In genomic region chr1:23369335-23370013, GRCh38 we compare ENCODE assay signal across 8 cellular contexts. TPM values are rescaled to one million over a fixed set of nuclear protein-coding genes. Genes with fewer than 3 reads are reported as not detected.
DNase-seq lines count a peak whose midpoint lies in the region; ATAC-seq, FAIRE-seq and TF ChIP-seq lines count a peak whose summit lies in the region.

ZNF436 (minus strand) TSS chr1:23369836; CDS start chr1:23368005, 1,831 bp downstream.

- peak within 1 kb of the TSS; percentile 76 for H2BK12ac ChIP-seq in trophoblast cell (ENCODE audit: low read length)

- H2AFZ ChIP-seq in DND-41 (ENCODE audit: low read depth, low read length) (peak within 1 kb of the TSS; percentile 100), SK-N-SH (ENCODE audit: low read depth) (peak within 1 kb of the TSS; percentile 98), astrocyte (ENCODE audit: low read depth, low read length) (peak within 1 kb of the TSS; percentile 92), trophoblast cell (ENCODE audit: insufficient read depth, low read length, poor library complexity) (peak within 1 kb of the TSS; percentile 92)

- peak within 1 kb of the TSS; percentile 94 for H3K14ac ChIP-seq in trophoblast cell (ENCODE audit: low read length)

- CTCF ChIA-PET in SK-N-SH (lab: Yijun Ruan, JAX), result interaction anchor here (0.7 to 5.9 kb wide), 2 partner anchors 35 to 127 kb away, joined by 3 to 61 read pairs; no protein-coding TSS in a partner anchor

- peak within 1 kb of the TSS; percentile 98 for H3K27ac Mint-ChIP-seq in astrocyte (ENCODE audit: unreplicated experiment)

- H3K4me3 Mint-ChIP-seq in astrocyte (ENCODE audit: unreplicated experiment), result peak within 1 kb of the TSS; percentile 97

- H3K79me2 ChIP-seq in DND-41 (ENCODE audit: insufficient read depth, low read length) (peaks cover 30% of the 10 kb centered on the region), SK-N-SH (ENCODE audit: insufficient read depth) (peaks cover 58% of the 10 kb centered on the region), astrocyte (ENCODE audit: insufficient read depth, low read length) (peaks cover 56% of the 10 kb centered on the region), trophoblast cell (ENCODE audit: control insufficient read depth, insufficient read depth, low read length, poor library complexity) (peaks cover 15% of the 10 kb centered on the region)

- H2AK5ac ChIP-seq in trophoblast cell (ENCODE audit: low read length), result peak within 1 kb of the TSS; percentile 4

- H3K9me3 Mint-ChIP-seq in astrocyte (ENCODE audit: unreplicated experiment), result peaks cover 22% of the 10 kb centered on the region

- peaks cover 40% of the 10 kb centered on the region for H3K4me1 Mint-ChIP-seq in astrocyte (ENCODE audit: low read depth, unreplicated experiment)

- H3K36me3 Mint-ChIP-seq in astrocyte (ENCODE audit: low read depth, unreplicated experiment), result peaks cover 29% of the 10 kb centered on the region

- peak within 1 kb of the TSS; percentile 85 to 94 for H3K4me3 ChIP-seq in DND-41 (ENCODE audit: low read depth in 1 of 2, low read length in 2 of 2)
- H3K4me3 ChIP-seq in SK-N-SH (ENCODE audit: low read depth in 2 of 2, low read length in 1 of 2), result peak within 1 kb of the TSS; percentile 94 to 97
- H3K4me3 ChIP-seq in astrocyte (ENCODE audit: insufficient read depth, low read depth, low read length), result peak within 1 kb of the TSS; percentile 99
- H3K4me3 ChIP-seq in trophoblast cell (ENCODE audit: low read depth, low read length), result peak within 1 kb of the TSS; percentile 88

- H3K36me3 ChIP-seq in DND-41 (ENCODE audit: insufficient read depth, low read length), result peaks cover 14% of the 10 kb centered on the region
- H3K36me3 ChIP-seq in SK-N-SH (replicated peaks in 1 of 2; ENCODE audit: control insufficient read depth in 1 of 2, insufficient read depth in 2 of 2, low read length in 1 of 2), result peaks cover 18 to 19% of the 10 kb centered on the region in 2 experiments
- H3K36me3 ChIP-seq in astrocyte (ENCODE audit: insufficient read depth, low read length), result peaks cover 16% of the 10 kb centered on the region
- peaks cover 2 to 6% of the 10 kb centered on the region in 2 experiments for H3K36me3 ChIP-seq in trophoblast cell (ENCODE audit: control insufficient read depth in 1 of 2, insufficient read depth in 2 of 2, low read length in 2 of 2)

- intact Hi-C loops in left ventricle myocardium superior (cut with micrococcal nuclease), result no loop called here

- TF ChIP-seq CTCF in DND-41 (IDR thresholded peaks at IDR 0.05; ENCODE audit: borderline replicate concordance, extremely low read depth, low read length, poor library complexity, severe bottlenecking) (no peak), SK-N-SH (IDR thresholded peaks at IDR 0.05) (no peak), astrocyte (IDR thresholded peaks at IDR 0.05; ENCODE audit: insufficient read depth, low read depth, low read length) (no peak)

- H3K9me3 ChIP-seq in DND-41 (ENCODE audit: insufficient read depth, low read length, severe bottlenecking) (peaks cover 4% of the 10 kb centered on the region), SK-N-SH (peaks cover 4% of the 10 kb centered on the region; the same call in 1 of the 2 replicates), astrocyte (ENCODE audit: insufficient read depth, low read depth, low read length) (peaks cover 6% of the 10 kb centered on the region), trophoblast cell (ENCODE audit: insufficient read depth, low read depth, low read length) (no peaks in the 10 kb centered on the region)

- H3K4ac ChIP-seq in trophoblast cell (ENCODE audit: low read depth, low read length), result peak within 1 kb of the TSS; percentile 80

- H2BK5ac ChIP-seq in trophoblast cell (ENCODE audit: low read depth, low read length, poor library complexity), result peak within 1 kb of the TSS; percentile 97

- 0 out of 2 replicates have a peak, but pooled peaks have one; percentile 2 for TF ChIP-seq RAD21 in SK-N-SH (IDR thresholded peaks at IDR 0.05; ENCODE audit: low read length)

- H3K27me3 ChIP-seq in DND-41 (ENCODE audit: insufficient read depth, low read length, poor library complexity), result no peaks in the 10 kb centered on the region
- H3K27me3 ChIP-seq in SK-N-SH (ENCODE audit: insufficient read depth), result no peaks in the 10 kb centered on the region
- no peaks in the 10 kb centered on the region for H3K27me3 ChIP-seq in astrocyte (ENCODE audit: insufficient read depth, low read length)
- H3K27me3 ChIP-seq in trophoblast cell (ENCODE audit: insufficient read depth, low read length), result no peaks in the 10 kb centered on the region

- H2BK120ac ChIP-seq in trophoblast cell (ENCODE audit: insufficient read depth, low read length, poor library complexity), result peak within 1 kb of the TSS; percentile 90

- peak within 1 kb of the TSS; percentile 95 for H3K18ac ChIP-seq in trophoblast cell (ENCODE audit: low read length)

- ATAC-seq in DND-41 (ENCODE audit: insufficient read depth, low read depth) (no peak), left ventricle myocardium superior (peak; percentile 55), HG02870 (IDR thresholded peaks at IDR 0.05; ENCODE audit: unreplicated experiment) (no peak), HG03565 (IDR thresholded peaks at IDR 0.05; ENCODE audit: unreplicated experiment) (no peak)

- peak within 1 kb of the TSS; percentile 98 for H4K91ac ChIP-seq in trophoblast cell (ENCODE audit: low read depth, low read length)

- H3K4me1 ChIP-seq in DND-41 (ENCODE audit: insufficient read depth, low read length), result peaks cover 35% of the 10 kb centered on the region
- H3K4me1 ChIP-seq in SK-N-SH (ENCODE audit: control insufficient read depth in 1 of 2, insufficient read depth in 2 of 2, low read depth in 1 of 2, low read length in 1 of 2), result peaks cover 15 to 30% of the 10 kb centered on the region in 2 experiments
- H3K4me1 ChIP-seq in astrocyte (ENCODE audit: insufficient read depth, low read length), result peaks cover 28% of the 10 kb centered on the region
- peaks cover 11 to 22% of the 10 kb centered on the region in 2 experiments for H3K4me1 ChIP-seq in trophoblast cell (ENCODE audit: control insufficient read depth in 1 of 2, insufficient read depth in 2 of 2, low read length in 2 of 2)

- H3K79me1 ChIP-seq in trophoblast cell (ENCODE audit: low read length), result peaks cover 30% of the 10 kb centered on the region

- peak within 1 kb of the TSS; percentile 94 for H4K8ac ChIP-seq in trophoblast cell (ENCODE audit: low read depth, low read length)

- POLR2A ChIA-PET in SK-N-SH (lab: Yijun Ruan, JAX), result interaction anchor here (1.1 to 1.2 kb wide), 2 partner anchors 25 to 34 kb away, joined by 4 to 6 read pairs; partner anchors contain the start of gene HNRNPR

- H4K20me1 ChIP-seq in DND-41 (ENCODE audit: insufficient read depth, low read length), result no peaks in the 10 kb centered on the region
- H4K20me1 ChIP-seq in SK-N-SH (ENCODE audit: insufficient read depth), result no peaks in the 10 kb centered on the region
- no peaks in the 10 kb centered on the region for H4K20me1 ChIP-seq in astrocyte (ENCODE audit: insufficient read depth, low read length)

- DNase-seq in DND-41, result peak; percentile 77
- DNase-seq in NAMALWA (ENCODE audit: low spot score), result peak; percentile 52
- peak; percentile 72 for DNase-seq in SK-N-SH
- peak; percentile 85 for DNase-seq in astrocyte (ENCODE audit: low read depth)
- DNase-seq in left ventricle myocardium superior, result peak; percentile 90
- DNase-seq in trophoblast cell, result peak; percentile 33 to 61

- no peaks in the 10 kb centered on the region for H3K27me3 Mint-ChIP-seq in astrocyte (ENCODE audit: low read depth, unreplicated experiment)

- H3K9ac ChIP-seq in DND-41 (ENCODE audit: low read depth, low read length), result peak within 1 kb of the TSS; percentile 93
- peak within 1 kb of the TSS; percentile 94 for H3K9ac ChIP-seq in SK-N-SH
- peak within 1 kb of the TSS; percentile 99 for H3K9ac ChIP-seq in astrocyte (ENCODE audit: low read length)
- H3K9ac ChIP-seq in trophoblast cell (ENCODE audit: low read length), result peak within 1 kb of the TSS; percentile 96

- no peak for FAIRE-seq in astrocyte (lab: Jason Lieb, UNC)

- H3K4me2 ChIP-seq in DND-41 (ENCODE audit: insufficient read depth, low read length) (peak within 1 kb of the TSS; percentile 97), SK-N-SH (peak within 1 kb of the TSS; percentile 98), astrocyte (ENCODE audit: low read length) (peak within 1 kb of the TSS; percentile 100), trophoblast cell (ENCODE audit: low read length) (peak within 1 kb of the TSS; percentile 71)

- H3K27ac ChIP-seq in DND-41 (ENCODE audit: low read length) (peak within 1 kb of the TSS; percentile 99), SK-N-SH (ENCODE audit: low read depth in 2 of 2, low read length in 1 of 2) (peak within 1 kb of the TSS; percentile 92 to 99), astrocyte (ENCODE audit: low read depth, low read length) (peak within 1 kb of the TSS; percentile 99), trophoblast cell (ENCODE audit: low read depth, low read length) (peak within 1 kb of the TSS; percentile 93)

- WGBS in SK-N-SH (ENCODE audit: low lambda C conversion rate), result 2% methylated on average over 25 of the region's 29 CpGs
- WGBS in trophoblast cell (ENCODE audit: extremely low coverage, insufficient coverage, insufficient read length), result no CpG with 5 or more reads among the region's 29 CpGs

- peaks cover 15% of the 10 kb centered on the region for H3F3A ChIP-seq in SK-N-SH (replicated peaks; ENCODE audit: insufficient read depth)

- TF ChIP-seq EP300 in SK-N-SH (IDR thresholded peaks at IDR 0.05; ENCODE audit: borderline replicate concordance in 1 of 2, low read depth in 1 of 2, low read length in 1 of 2), result peak in 1 of 2 experiments; percentile 67; a peak in 2 of 4 replicates

- H3K23ac ChIP-seq in trophoblast cell (ENCODE audit: low read length), result no peak within 1 kb of the TSS

- H3K9me2 ChIP-seq in SK-N-SH, result no peaks in the 10 kb centered on the region

- peak within 1 kb of the TSS; percentile 90 for H4K12ac ChIP-seq in trophoblast cell (ENCODE audit: low read depth, low read length)

TF ChIP-seq in SK-N-SH, 30 proteins besides CTCF, POLR2A, EP300 and RAD21 (continues in another document):
- no peak for TF ChIP-seq SIN3A (IDR thresholded peaks at IDR 0.05; ENCODE audit: borderline replicate concordance, low read depth, low read length)
- TF ChIP-seq CHD2 (IDR thresholded peaks at IDR 0.05; ENCODE audit: low read length, partially characterized antibody), result no peak
- TF ChIP-seq NFIC (IDR thresholded peaks at IDR 0.05; ENCODE audit: borderline replicate concordance), result peak; percentile 80
- TF ChIP-seq SMC3 (IDR thresholded peaks at IDR 0.05; ENCODE audit: low read depth, low read length), result 0 out of 2 replicates have a peak, but pooled peaks have one; percentile 11
- TF ChIP-seq, protein P1, sequence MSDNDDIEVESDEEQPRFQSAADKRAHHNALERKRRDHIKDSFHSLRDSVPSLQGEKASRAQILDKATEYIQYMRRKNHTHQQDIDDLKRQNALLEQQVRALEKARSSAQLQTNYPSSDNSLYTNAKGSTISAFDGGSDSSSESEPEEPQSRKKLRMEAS (IDR thresholded peaks at IDR 0.05; ENCODE audit: low read depth), result no peak

RNA-seq across cellular contexts. Expression of gene ZNF436, which starts in this region (rescaled TPM):
- 5.0 and 6.4 TPM in 2 replicates for polyA plus RNA-seq in SK-N-SH (2012; rRNA removed)
- 6.5 and 7.1 TPM in 2 replicates for polyA plus RNA-seq in SK-N-SH (2012; cell fraction: cytosol; rRNA removed)
- polyA plus RNA-seq in SK-N-SH (2012; cell fraction: nucleus; rRNA removed), result 5.1 and 9.1 TPM in 2 replicates
- total RNA-seq in astrocyte, result 12.2 and 13.0 TPM in 2 replicates
- 12.4 TPM for total RNA-seq in left ventricle myocardium superior
- 11.8 and 11.9 TPM in 2 replicates for polyA plus RNA-seq in trophoblast cell (2013)
